ENCODE assay signal across 2 cellular contexts in genomic region chr1:25217598-25218232, GRCh38.
A peak's percentile ranks its signal among the peaks of the same experiment; 100 is the strongest.
TF ChIP-seq lines count a peak whose summit lies in the region.

No MANE protein-coding gene starts in this region.

TF ChIP-seq in A549, 52 proteins besides CTCF, POLR2A, EP300 and RAD21:
- no peak for TF ChIP-seq TFCP2L1 (CRISPR knock-in tag; IDR thresholded peaks at IDR 0.05)
- TF ChIP-seq JUN (IDR thresholded peaks at IDR 0.05): no peak
- TF ChIP-seq JUNB (IDR thresholded peaks at IDR 0.05): no peak
- TF ChIP-seq BCL3 (IDR thresholded peaks at IDR 0.05): no peak
- no peak for TF ChIP-seq FOXS1 (CRISPR knock-in tag; IDR thresholded peaks at IDR 0.05)
- no peak for TF ChIP-seq ESRRA (IDR thresholded peaks at IDR 0.05; ENCODE audit: borderline replicate concordance, low read length)
- TF ChIP-seq MAX (IDR thresholded peaks at IDR 0.05): no peak
- no peak for TF ChIP-seq ATOH8 (CRISPR knock-in tag; IDR thresholded peaks at IDR 0.05; ENCODE audit: low read depth)
- no peak for TF ChIP-seq HES2 (IDR thresholded peaks at IDR 0.05)
- no peak for TF ChIP-seq REST (IDR thresholded peaks at IDR 0.05)
- no peak for TF ChIP-seq RNF2 (IDR thresholded peaks at IDR 0.05; ENCODE audit: borderline replicate concordance, low read depth)
- no peak for TF ChIP-seq NPAS2 (CRISPR knock-in tag; IDR thresholded peaks at IDR 0.05; ENCODE audit: borderline replicate concordance)
- TF ChIP-seq SREBF2 (IDR thresholded peaks at IDR 0.05): no peak
- no peak for TF ChIP-seq SMC3 (IDR thresholded peaks at IDR 0.05)
- no peak for TF ChIP-seq NR3C1 (IDR thresholded peaks at IDR 0.05)
- TF ChIP-seq ZSCAN20 (CRISPR knock-in tag; IDR thresholded peaks at IDR 0.05): no peak
- TF ChIP-seq E2F6 (IDR thresholded peaks at IDR 0.05; ENCODE audit: borderline replicate concordance, low read depth): no peak
TF ChIP-seq in A549: peak in this region for 0.

TF ChIP-seq in HepG2, 621 proteins besides CTCF, POLR2A, EP300 and RAD21:
- TF ChIP-seq STAT6 (CRISPR knock-in tag; IDR thresholded peaks at IDR 0.05; ENCODE audit: borderline replicate concordance) (no peak), STAG1 (CRISPR knock-in tag; IDR thresholded peaks at IDR 0.05) (peak; percentile 70)
